8 cellular contexts compared by ENCODE assay signal in the genomic region with DNA sequence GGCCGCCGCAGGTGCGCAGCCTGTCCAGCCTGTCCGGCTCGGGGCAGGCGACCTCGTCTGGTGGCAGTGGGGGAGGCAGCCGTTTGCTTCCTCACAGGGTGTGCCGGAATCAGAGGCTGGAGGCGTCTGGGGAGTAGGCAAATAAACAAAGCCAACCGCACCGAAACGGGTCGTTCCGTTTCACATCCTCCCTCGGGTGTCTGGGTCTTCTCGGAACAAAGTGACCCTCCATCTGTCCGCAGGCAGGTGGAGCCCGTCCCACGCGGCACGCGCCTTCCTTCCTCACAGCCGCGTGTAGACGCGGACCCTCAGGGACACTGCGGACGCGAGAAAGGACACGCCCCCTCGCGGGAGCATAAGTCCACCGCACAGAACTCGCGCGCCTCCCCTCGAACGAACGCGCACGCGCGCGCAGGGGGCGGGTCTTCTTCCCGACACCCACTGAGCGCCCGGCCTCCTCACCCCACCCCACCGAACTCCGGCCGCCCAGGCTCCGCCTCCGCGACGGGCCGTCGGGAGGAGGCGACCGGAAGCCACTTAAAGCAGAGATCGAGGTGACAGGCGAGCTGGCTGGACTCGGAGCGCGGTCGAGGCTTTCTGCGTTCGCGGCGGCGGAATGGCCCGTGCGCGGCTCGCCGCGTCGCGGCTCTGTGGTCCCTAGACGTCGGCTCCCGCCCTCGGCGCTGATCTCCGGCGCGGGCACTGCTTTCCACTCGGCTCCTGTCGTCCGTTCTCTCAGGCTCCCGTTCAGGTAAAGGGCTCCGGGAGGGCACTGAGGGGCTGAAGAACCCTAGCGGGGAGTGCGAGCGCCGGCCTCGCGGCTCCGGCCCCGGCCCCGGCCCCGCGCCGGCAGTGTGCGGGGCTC. TPM values are rescaled to one million over a fixed set of nuclear protein-coding genes. Genes with fewer than 3 reads are reported as not detected.
A peak's percentile ranks its signal among the peaks of the same experiment; 100 is the strongest.
DNase-seq lines count a peak whose midpoint lies in the region; ATAC-seq lines count a peak whose summit lies in the region.

TIPARP (plus strand) TSS at position 545 of the 865 bp plus-strand sequence. CDS start 3,108 bp downstream, outside the sequence.

- ATAC-seq in GM19468 (IDR thresholded peaks at IDR 0.05; ENCODE audit: extremely low read depth, unreplicated experiment) = peak; percentile 88

- peak; percentile 98 for DNase-seq in COLO668 (lab: John Stamatoyannopoulos, UW; ENCODE audit: unreplicated experiment)
- DNase-seq in HS-5 (ENCODE audit: low read depth) = peak; percentile 81
- peak; percentile 88 for DNase-seq in NK-92 (lab: John Stamatoyannopoulos, UW; ENCODE audit: unreplicated experiment)
- DNase-seq in activated CD8-positive, alpha-beta memory T cell treated with anti-CD3 and anti-CD28 coated beads for 24 hours = peak; percentile 100
- peak; percentile 98 for DNase-seq in effector CD8-positive, alpha-beta T cell (lab: John Stamatoyannopoulos, UW)
- peak; percentile 99 for DNase-seq in lung microvascular endothelial cell (ENCODE audit: low read depth in 2 of 2)
- DNase-seq in stimulated activated CD4-positive, alpha-beta T cell treated with anti-CD3 and anti-CD28 coated beads, TNF-alpha, amount 100 ng/mL, for 48 hours (ENCODE audit: low read depth in 3 of 3) = peak; percentile 94 to 98 (median 97)

RNA-seq across cellular contexts. Expression of gene TIPARP, which starts in this region (rescaled TPM):
- total RNA-seq in lung microvascular endothelial cell = 14.8 and 32.1 TPM in 2 replicates

Comparison
In these comparisons a context has a peak if more than half of its experiments do, and no peak if none do; other contexts are left out.
1. Peak in every context shown above with its lines: DNase-seq and ATAC-seq.